ENCODE assay signal across 18 cellular contexts in the genomic region with DNA sequence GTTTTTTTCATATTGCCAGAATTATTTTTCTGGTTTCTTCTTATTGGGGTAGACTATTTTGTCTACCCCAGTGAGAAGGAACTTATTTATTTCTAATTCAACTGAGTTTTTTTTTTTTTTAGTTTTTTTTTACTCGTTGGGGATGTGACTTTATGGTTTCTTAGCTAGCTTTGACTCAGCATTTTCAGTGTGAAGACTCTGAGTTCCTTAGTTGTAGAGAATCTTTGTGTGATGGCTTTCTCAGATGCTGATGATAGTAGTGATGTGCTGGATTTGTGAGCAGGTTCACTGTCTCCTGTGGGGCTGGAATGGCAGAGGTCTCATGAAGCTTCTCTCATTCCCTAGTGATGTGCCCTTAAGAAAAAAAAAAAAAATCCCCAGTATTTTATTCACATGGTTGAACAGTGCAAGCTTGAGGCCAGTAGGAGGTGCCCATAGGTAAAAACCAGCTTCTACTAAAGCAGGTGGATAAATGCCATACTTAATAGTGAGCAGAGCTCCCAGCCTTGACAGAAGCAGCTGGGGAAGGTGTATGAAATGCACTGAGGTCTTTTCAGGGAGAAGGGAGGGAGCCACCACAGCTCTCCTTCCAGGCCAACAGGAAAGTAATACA.
A peak's percentile ranks its signal among the peaks of the same experiment; 100 is the strongest.
DNase-seq lines count a peak whose midpoint lies in the region; ATAC-seq, FAIRE-seq and TF ChIP-seq lines count a peak whose summit lies in the region.
"Had no signal": no experiment of that assay in that cellular context is flagged by ENCODE, and none has a peak within 500 bp of the region (broad histone marks: within the 10 kb centered on the region; RNA-seq: fewer than 3 reads in every experiment).

No MANE protein-coding gene starts in this region.

- H4K91ac ChIP-seq in H1 (replicated peaks; ENCODE audit: insufficient read length, low read length): no peak overlapping the region

- TF ChIP-seq CTCF in H1 (IDR thresholded peaks at IDR 0.05; ENCODE audit: control extremely low read depth in 1 of 3, insufficient read depth in 1 of 3, low read depth in 1 of 3, low read length in 3 of 3) (peak in 2 of 3 experiments; percentile 28 to 37; a peak in 2 of 4 replicates), retinal pigment epithelial cell (conservative IDR thresholded peaks at IDR 0.05; ENCODE audit: low read depth, low read length) (peak; percentile 21)

- POLR2A ChIA-PET in H1 (lab: Charles Lee; ENCODE audit: partially characterized antibody): no interaction called here

- no peak overlapping the region for H3K27ac Mint-ChIP-seq in activated CD8-positive, alpha-beta memory T cell treated with anti-CD3 and anti-CD28 coated beads, Interleukin-2, amount 10 ng/mL, durations not matched to agents 7 days and 5 days
- H3K27ac Mint-ChIP-seq: activated CD4-positive, alpha-beta T cell treated with anti-CD3 and anti-CD28 coated beads for 36 hours; activated naive CD4-positive, alpha-beta T cell treated with anti-CD3 and anti-CD28 coated beads, Interleukin-2, amount 10 ng/mL, durations not matched to agents 7 days and 5 days; CD4-positive, alpha-beta T cell; naive B cell had no signal

- no peak overlapping the region for H2BK5ac ChIP-seq in H1 (ENCODE audit: low read depth, low read length)

- no peaks in the 10 kb centered on the region for H3K4me1 Mint-ChIP-seq in activated CD8-positive, alpha-beta memory T cell treated with anti-CD3 and anti-CD28 coated beads, Interleukin-2, amount 10 ng/mL, durations not matched to agents 7 days and 5 days
- H3K4me1 Mint-ChIP-seq: activated CD4-positive, alpha-beta T cell treated with anti-CD3 and anti-CD28 coated beads for 36 hours; activated naive CD4-positive, alpha-beta T cell treated with anti-CD3 and anti-CD28 coated beads, Interleukin-2, amount 10 ng/mL, durations not matched to agents 7 days and 5 days; stimulated activated naive CD8-positive, alpha-beta T cell treated with anti-CD3 and anti-CD28 coated beads, Interleukin-15, amount 100 ng/mL, for 72 hours had no signal

- no peaks in the 10 kb centered on the region for H3K23me2 ChIP-seq in H1 (ENCODE audit: low read depth, low read length)

- H3K9me3 Mint-ChIP-seq in activated CD8-positive, alpha-beta memory T cell treated with anti-CD3 and anti-CD28 coated beads, Interleukin-2, amount 10 ng/mL, durations not matched to agents 7 days and 5 days (ENCODE audit: low read depth): peaks cover 5% of the 10 kb centered on the region

- no peak overlapping the region for H3K4me3 Mint-ChIP-seq in activated CD8-positive, alpha-beta memory T cell treated with anti-CD3 and anti-CD28 coated beads, Interleukin-2, amount 10 ng/mL, durations not matched to agents 7 days and 5 days
- H3K4me3 Mint-ChIP-seq: activated CD4-positive, alpha-beta T cell treated with anti-CD3 and anti-CD28 coated beads for 36 hours; activated naive CD4-positive, alpha-beta T cell treated with anti-CD3 and anti-CD28 coated beads, Interleukin-2, amount 10 ng/mL, durations not matched to agents 7 days and 5 days; CD4-positive, alpha-beta T cell; naive B cell; stimulated activated naive CD8-positive, alpha-beta T cell treated with anti-CD3 and anti-CD28 coated beads, Interleukin-15, amount 100 ng/mL, for 72 hours had no signal

- no peak for TF ChIP-seq POLR2A in H1 (IDR thresholded peaks at IDR 0.05; ENCODE audit: control extremely low read depth in 1 of 2, low read depth in 2 of 2, low read length in 2 of 2)

- TF ChIP-seq EP300 in H1 (IDR thresholded peaks at IDR 0.05; ENCODE audit: borderline replicate concordance in 1 of 2, low read depth in 2 of 2, low read length in 2 of 2): no peak

- no peak overlapping the region for H2BK12ac ChIP-seq in H1 (ENCODE audit: low read depth, low read length)

- no peak overlapping the region for H4K5ac ChIP-seq in H1 (ENCODE audit: insufficient read length, low read depth, low read length)

- H2BK15ac ChIP-seq in H1 (ENCODE audit: low read length): no peak overlapping the region

- peak; percentile 41 to 51 for TF ChIP-seq RAD21 in H1 (IDR thresholded peaks at IDR 0.05 in 1 of 2, conservative IDR thresholded peaks at IDR 0.05 in 1 of 2; ENCODE audit: low read depth in 2 of 2, low read length in 2 of 2)

- no peak overlapping the region for H2AFZ ChIP-seq in H1 (ENCODE audit: low read length)

- no peaks in the 10 kb centered on the region for H3K79me2 ChIP-seq in H1 (ENCODE audit: control insufficient read depth in 1 of 2, insufficient read depth in 2 of 2, low read length in 2 of 2)

- no peak overlapping the region for H4K8ac ChIP-seq in H1 (ENCODE audit: extremely low read depth, insufficient read depth, low read length)

- H3K27me3 ChIP-seq in H1 (replicated peaks in 1 of 4; ENCODE audit: control insufficient read depth in 3 of 4, extremely low read depth in 1 of 4, insufficient read depth in 3 of 4, low read length in 3 of 4) (no peaks in the 10 kb centered on the region), SJCRH30 (no peaks in the 10 kb centered on the region)

- H3K27me3 Mint-ChIP-seq in activated CD8-positive, alpha-beta memory T cell treated with anti-CD3 and anti-CD28 coated beads, Interleukin-2, amount 10 ng/mL, durations not matched to agents 7 days and 5 days: no peaks in the 10 kb centered on the region
- H3K27me3 Mint-ChIP-seq: activated CD4-positive, alpha-beta T cell treated with anti-CD3 and anti-CD28 coated beads for 36 hours; activated naive CD4-positive, alpha-beta T cell treated with anti-CD3 and anti-CD28 coated beads, Interleukin-2, amount 10 ng/mL, durations not matched to agents 7 days and 5 days; CD4-positive, alpha-beta T cell; naive B cell; stimulated activated naive CD8-positive, alpha-beta T cell treated with anti-CD3 and anti-CD28 coated beads, Interleukin-15, amount 100 ng/mL, for 72 hours had no signal

- CTCF ChIA-PET in H1 (lab: Charles Lee; ENCODE audit: partially characterized antibody): interaction anchor here (0.6 to 2.5 kb wide), 16 partner anchors 11 to 257 kb away, joined by 3 to 8 read pairs (median 4); no protein-coding TSS in a partner anchor
- CTCF ChIA-PET in activated CD8-positive, alpha-beta memory T cell treated with anti-CD3 and anti-CD28 coated beads, Interleukin-2, amount 10 ng/mL, durations not matched to agents 7 days and 5 days (lab: Charles Lee): no interaction called here

- H2BK120ac ChIP-seq in H1 (replicated peaks; ENCODE audit: low read depth, low read length): no peak overlapping the region

- no peak overlapping the region for H3K14ac ChIP-seq in H1 (ENCODE audit: insufficient read length)

- H3K4me2 ChIP-seq in H1 (ENCODE audit: insufficient read depth in 1 of 2, low read depth in 2 of 2, low read length in 2 of 2): no peak overlapping the region

- peaks cover 0 to 2% (median 0%) of the 10 kb centered on the region in 4 experiments; a peak in 1 of 8 replicates for H3K36me3 ChIP-seq in H1 (ENCODE audit: control insufficient read depth in 2 of 4, insufficient read depth in 4 of 4, low read length in 3 of 4)
- peaks cover 16% of the 10 kb centered on the region for H3K36me3 ChIP-seq in SJCRH30
- H3K36me3 ChIP-seq: prostate gland had no signal

- ATAC-seq in activated CD8-positive, alpha-beta memory T cell treated with anti-CD3 and anti-CD28 coated beads, Interleukin-2, amount 10 ng/mL, durations not matched to agents 7 days and 5 days: no peak
- ATAC-seq: activated CD4-positive, alpha-beta T cell treated with anti-CD3 and anti-CD28 coated beads for 36 hours; stimulated activated naive CD8-positive, alpha-beta T cell treated with anti-CD3 and anti-CD28 coated beads, Interleukin-15, amount 100 ng/mL, for 72 hours had no signal

- H3K27ac ChIP-seq in H1 (ENCODE audit: low read depth, low read length) (no peak overlapping the region), SJCRH30 (no peak overlapping the region)
- H3K27ac ChIP-seq: left ventricle myocardium inferior, prostate gland had no signal

- H3K79me1 ChIP-seq in H1 (ENCODE audit: low read depth, low read length): no peaks in the 10 kb centered on the region

- no peak for FAIRE-seq in H1 (lab: Jason Lieb, UNC)
- FAIRE-seq: urothelium cell line had no signal

- H3K9me3 ChIP-seq in H1 (ENCODE audit: insufficient read depth in 2 of 2, low read depth in 1 of 2, low read length in 1 of 2) (no peaks in the 10 kb centered on the region), SJCRH30 (replicated peaks) (no peaks in the 10 kb centered on the region)
- H3K9me3 ChIP-seq: left ventricle myocardium inferior, prostate gland had no signal

- H3K4me3 ChIP-seq in H1 (ENCODE audit: extremely low read depth in 1 of 4, insufficient read depth in 2 of 4, low read depth in 3 of 4, low read length in 4 of 4) (no peak overlapping the region), retinal pigment epithelial cell (ENCODE audit: low read length) (no peak overlapping the region), SJCRH30 (no peak overlapping the region)
- H3K4me3 ChIP-seq: left ventricle myocardium inferior, prostate gland had no signal

- H3K23ac ChIP-seq in H1 (ENCODE audit: insufficient read length): no peak overlapping the region

- 0 out of 7 replicates have a peak, but pooled peaks cover 0 to 3% (median 0%) of the 10 kb centered on the region in 4 experiments for H3K4me1 ChIP-seq in H1 (replicated peaks in 1 of 4; ENCODE audit: control insufficient read depth in 3 of 4, insufficient read depth in 4 of 4, low read length in 3 of 4)
- no peaks in the 10 kb centered on the region for H3K4me1 ChIP-seq in SJCRH30
- H3K4me1 ChIP-seq: left ventricle myocardium inferior had no signal

- no peak overlapping the region for H3K18ac ChIP-seq in H1 (ENCODE audit: extremely low read depth, low read length)

- no peak overlapping the region; the same call in 1 of the 2 replicates for H2AK5ac ChIP-seq in H1 (ENCODE audit: low read depth, low read length)

- no peak overlapping the region for H3K4ac ChIP-seq in H1 (replicated peaks; ENCODE audit: insufficient read length, low read depth, low read length)

- H2BK20ac ChIP-seq in H1 (ENCODE audit: low read length): no peak overlapping the region

- WGBS in H1 (ENCODE audit: extremely low coverage in 1 of 2, insufficient coverage in 1 of 2, insufficient read length in 1 of 2, insufficient replicate concordance in 2 of 2, low coverage in 1 of 2, low lambda C conversion rate in 2 of 2, missing lambda C conversion rate in 1 of 2), 2 experiments: 81% methylated on average over 1 of the region's 1 CpG; no CpG with 5 or more reads in 1 of the 2 experiments

- H4K20me1 ChIP-seq in H1 (replicated peaks in 1 of 2; ENCODE audit: control insufficient read depth in 1 of 2, insufficient read depth in 2 of 2, low read length in 2 of 2): no peaks in the 10 kb centered on the region

- H3K9ac ChIP-seq in H1 (replicated peaks in 1 of 4; ENCODE audit: extremely low read depth in 1 of 4, low read depth in 3 of 4, low read length in 3 of 4): no peak overlapping the region

- no peak overlapping the region for H3K56ac ChIP-seq in H1 (replicated peaks; ENCODE audit: insufficient read length, low read depth, low read length)

- peaks cover 35% of the 10 kb centered on the region for H3K36me3 Mint-ChIP-seq in activated CD8-positive, alpha-beta memory T cell treated with anti-CD3 and anti-CD28 coated beads, Interleukin-2, amount 10 ng/mL, durations not matched to agents 7 days and 5 days

- DNase-seq in NCI-H345 (lab: John Stamatoyannopoulos, UW) (peak; percentile 1), NCI-H345 treated with DMSO at 0.1 percent for 48 hours (lab: John Stamatoyannopoulos, UW; ENCODE audit: unreplicated experiment) (no peak), NCI-H510A (lab: John Stamatoyannopoulos, UW) (peak; percentile 0), H1 (ENCODE audit: low read depth in 1 of 2, low spot score in 2 of 2) (no peak), retinal pigment epithelial cell (ENCODE audit: low read depth) (no peak), SJCRH30 (no peak)
- no peak for DNase-seq in activated naive CD4-positive, alpha-beta T cell (lab: John Stamatoyannopoulos, UW)
- no peak for DNase-seq in activated CD8-positive, alpha-beta memory T cell treated with anti-CD3 and anti-CD28 coated beads, Interleukin-2, amount 10 ng/mL, durations not matched to agents 7 days and 5 days
- DNase-seq: activated CD4-positive, alpha-beta T cell treated with anti-CD3 and anti-CD28 coated beads for 36 hours; activated naive CD4-positive, alpha-beta T cell treated with anti-CD3 and anti-CD28 coated beads, Interleukin-2, amount 10 ng/mL, durations not matched to agents 7 days and 5 days; CD4-positive, alpha-beta T cell; left ventricle myocardium inferior; naive B cell; NCI-H187; stimulated activated CD4-positive, alpha-beta T cell treated with anti-CD3 and anti-CD28 coated beads, Interleukin-15, amount 100 ng/mL, for 24 hours; stimulated activated naive CD8-positive, alpha-beta T cell treated with anti-CD3 and anti-CD28 coated beads, Interleukin-15, amount 100 ng/mL, for 72 hours had no signal

Comparison
In these comparisons a context has a peak if more than half of its experiments do, and no peak if none do; other contexts are left out.
1. DNase-seq: peak in NCI-H345 (single experiment) and NCI-H510A (single experiment); none in NCI-H345 treated with DMSO at 0.1 percent for 48 hours (single experiment), H1 (0 of 2), retinal pigment epithelial cell (single experiment), SJCRH30 (0 of 2), activated naive CD4-positive, alpha-beta T cell (0 of 4) and activated CD8-positive, alpha-beta memory T cell treated with anti-CD3 and anti-CD28 coated beads, Interleukin-2, amount 10 ng/mL, durations not matched to agents 7 days and 5 days (single experiment).